ENCODE assay signal across 1 cellular context in the genomic region with DNA sequence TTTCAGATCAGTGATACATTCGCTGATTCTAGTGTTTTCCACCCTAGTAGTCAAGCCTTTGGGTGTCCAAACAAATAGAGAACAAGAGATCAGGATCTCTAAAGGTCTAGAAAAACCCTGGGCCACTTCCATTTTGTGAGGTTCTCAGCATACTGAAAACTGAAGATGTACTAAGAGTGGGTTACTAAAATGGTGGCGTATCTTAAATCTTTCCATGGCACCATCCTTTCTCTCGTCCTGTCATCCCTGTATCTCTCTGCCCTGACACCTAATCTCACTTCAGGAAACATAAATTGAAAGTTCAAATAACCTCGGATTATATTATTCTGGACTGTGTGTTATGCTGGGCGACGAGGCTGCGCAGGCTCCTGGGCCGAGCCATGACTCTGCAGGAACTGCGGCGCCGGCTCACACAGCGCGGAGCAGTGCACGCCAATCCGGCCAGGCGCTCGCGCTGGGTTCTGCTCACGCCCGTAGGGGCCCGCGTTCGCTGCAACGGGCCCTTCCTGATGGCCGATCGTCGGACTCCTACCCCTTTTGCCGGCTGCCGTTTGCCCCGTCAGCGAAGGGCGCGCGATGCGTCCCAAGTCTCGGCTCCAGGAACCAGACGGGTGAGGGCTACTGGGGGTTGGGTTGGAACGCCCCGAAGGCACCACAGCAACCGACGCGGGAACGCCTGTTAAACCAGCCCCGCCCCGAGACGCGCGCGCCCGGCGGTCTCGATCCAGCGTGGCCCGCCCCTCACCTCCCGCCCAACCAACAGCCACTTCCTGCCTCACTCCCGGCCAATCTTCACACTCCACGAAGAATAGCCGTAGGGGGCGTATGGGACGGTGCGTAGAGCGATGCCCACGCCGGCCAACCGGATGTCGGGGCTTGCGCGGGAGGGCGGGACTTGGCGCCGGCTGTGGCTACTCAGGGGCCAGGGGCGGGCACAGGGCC.
A peak's percentile ranks its signal among the peaks of the same experiment; 100 is the strongest.
TF ChIP-seq lines count a peak whose summit lies in the region.

No MANE protein-coding gene starts in this region.

TF ChIP-seq in HepG2, 621 proteins besides CTCF, POLR2A, EP300 and RAD21 (continued from another document and continues in another):
- TF ChIP-seq ZNF33A (CRISPR knock-in tag; IDR thresholded peaks at IDR 0.05; ENCODE audit: borderline replicate concordance) = peak; percentile 74; the same call in 1 of the 2 replicates
- peak; percentile 41; the same call in 1 of the 2 replicates for TF ChIP-seq TMF1 (CRISPR knock-in tag; IDR thresholded peaks at IDR 0.05; ENCODE audit: low read depth)
- TF ChIP-seq MEIS1 (CRISPR knock-in tag; IDR thresholded peaks at IDR 0.05; ENCODE audit: borderline replicate concordance) = no peak; the same call in 1 of the 2 replicates
- TF ChIP-seq HMG20A (CRISPR knock-in tag; IDR thresholded peaks at IDR 0.05; ENCODE audit: borderline replicate concordance) = no peak
- TF ChIP-seq NFRKB (IDR thresholded peaks at IDR 0.05) = no peak
- TF ChIP-seq, protein P1, sequence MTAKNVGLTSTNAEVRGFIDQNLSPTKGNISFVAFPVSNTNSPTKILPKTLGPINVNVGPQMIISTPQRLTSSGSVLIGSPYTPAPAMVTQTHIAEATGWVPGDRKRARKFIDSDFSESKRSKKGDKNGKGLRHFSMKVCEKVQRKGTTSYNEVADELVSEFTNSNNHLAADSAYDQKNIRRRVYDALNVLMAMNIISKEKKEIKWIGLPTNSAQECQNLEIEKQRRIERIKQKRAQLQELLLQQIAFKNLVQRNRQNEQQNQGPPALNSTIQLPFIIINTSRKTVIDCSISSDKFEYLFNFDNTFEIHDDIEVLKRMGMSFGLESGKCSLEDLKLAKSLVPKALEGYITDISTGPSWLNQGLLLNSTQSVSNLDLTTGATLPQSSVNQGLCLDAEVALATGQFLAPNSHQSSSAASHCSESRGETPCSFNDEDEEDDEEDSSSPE (CRISPR knock-in tag; IDR thresholded peaks at IDR 0.05) = peak; percentile 81
- TF ChIP-seq, protein P2, sequence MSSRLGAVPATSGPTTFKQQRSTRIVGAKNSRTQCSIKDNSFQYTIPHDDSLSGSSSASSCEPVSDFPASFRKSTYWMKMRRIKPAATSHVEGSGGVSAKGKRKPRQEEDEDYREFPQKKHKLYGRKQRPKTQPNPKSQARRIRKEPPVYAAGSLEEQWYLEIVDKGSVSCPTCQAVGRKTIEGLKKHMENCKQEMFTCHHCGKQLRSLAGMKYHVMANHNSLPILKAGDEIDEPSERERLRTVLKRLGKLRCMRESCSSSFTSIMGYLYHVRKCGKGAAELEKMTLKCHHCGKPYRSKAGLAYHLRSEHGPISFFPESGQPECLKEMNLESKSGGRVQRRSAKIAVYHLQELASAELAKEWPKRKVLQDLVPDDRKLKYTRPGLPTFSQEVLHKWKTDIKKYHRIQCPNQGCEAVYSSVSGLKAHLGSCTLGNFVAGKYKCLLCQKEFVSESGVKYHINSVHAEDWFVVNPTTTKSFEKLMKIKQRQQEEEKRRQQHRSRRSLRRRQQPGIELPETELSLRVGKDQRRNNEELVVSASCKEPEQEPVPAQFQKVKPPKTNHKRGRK (CRISPR knock-in tag; IDR thresholded peaks at IDR 0.05) = no peak
- TF ChIP-seq ZNF282 (IDR thresholded peaks at IDR 0.05; ENCODE audit: partially characterized antibody) = no peak
- peak; percentile 36; the same call in 1 of the 2 replicates for TF ChIP-seq ZNF543 (CRISPR knock-in tag; IDR thresholded peaks at IDR 0.05)
- TF ChIP-seq HDAC1 (CRISPR knock-in tag; IDR thresholded peaks at IDR 0.05) = peak; percentile 90
- TF ChIP-seq, protein P3, sequence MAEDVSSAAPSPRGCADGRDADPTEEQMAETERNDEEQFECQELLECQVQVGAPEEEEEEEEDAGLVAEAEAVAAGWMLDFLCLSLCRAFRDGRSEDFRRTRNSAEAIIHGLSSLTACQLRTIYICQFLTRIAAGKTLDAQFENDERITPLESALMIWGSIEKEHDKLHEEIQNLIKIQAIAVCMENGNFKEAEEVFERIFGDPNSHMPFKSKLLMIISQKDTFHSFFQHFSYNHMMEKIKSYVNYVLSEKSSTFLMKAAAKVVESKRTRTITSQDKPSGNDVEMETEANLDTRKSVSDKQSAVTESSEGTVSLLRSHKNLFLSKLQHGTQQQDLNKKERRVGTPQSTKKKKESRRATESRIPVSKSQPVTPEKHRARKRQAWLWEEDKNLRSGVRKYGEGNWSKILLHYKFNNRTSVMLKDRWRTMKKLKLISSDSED (CRISPR knock-in tag; IDR thresholded peaks at IDR 0.05) = no peak
- TF ChIP-seq, protein P4, sequence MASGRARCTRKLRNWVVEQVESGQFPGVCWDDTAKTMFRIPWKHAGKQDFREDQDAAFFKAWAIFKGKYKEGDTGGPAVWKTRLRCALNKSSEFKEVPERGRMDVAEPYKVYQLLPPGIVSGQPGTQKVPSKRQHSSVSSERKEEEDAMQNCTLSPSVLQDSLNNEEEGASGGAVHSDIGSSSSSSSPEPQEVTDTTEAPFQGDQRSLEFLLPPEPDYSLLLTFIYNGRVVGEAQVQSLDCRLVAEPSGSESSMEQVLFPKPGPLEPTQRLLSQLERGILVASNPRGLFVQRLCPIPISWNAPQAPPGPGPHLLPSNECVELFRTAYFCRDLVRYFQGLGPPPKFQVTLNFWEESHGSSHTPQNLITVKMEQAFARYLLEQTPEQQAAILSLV (CRISPR knock-in tag; IDR thresholded peaks at IDR 0.05; ENCODE audit: borderline replicate concordance) = no peak
- no peak for TF ChIP-seq JUN (CRISPR knock-in tag; IDR thresholded peaks at IDR 0.05)
- TF ChIP-seq ZFP82 (CRISPR knock-in tag; IDR thresholded peaks at IDR 0.05; ENCODE audit: borderline replicate concordance) = peak; percentile 87
- TF ChIP-seq REPIN1 (CRISPR knock-in tag; IDR thresholded peaks at IDR 0.05; ENCODE audit: borderline replicate concordance, low read depth) = peak; percentile 70; the same call in 1 of the 2 replicates
- TF ChIP-seq FIP1L1 (IDR thresholded peaks at IDR 0.05; ENCODE audit: borderline replicate concordance, insufficient read depth, low read depth, low read length) = no peak
- no peak for TF ChIP-seq ZNF615 (CRISPR knock-in tag; IDR thresholded peaks at IDR 0.05; ENCODE audit: borderline replicate concordance)
- TF ChIP-seq, protein P5, sequence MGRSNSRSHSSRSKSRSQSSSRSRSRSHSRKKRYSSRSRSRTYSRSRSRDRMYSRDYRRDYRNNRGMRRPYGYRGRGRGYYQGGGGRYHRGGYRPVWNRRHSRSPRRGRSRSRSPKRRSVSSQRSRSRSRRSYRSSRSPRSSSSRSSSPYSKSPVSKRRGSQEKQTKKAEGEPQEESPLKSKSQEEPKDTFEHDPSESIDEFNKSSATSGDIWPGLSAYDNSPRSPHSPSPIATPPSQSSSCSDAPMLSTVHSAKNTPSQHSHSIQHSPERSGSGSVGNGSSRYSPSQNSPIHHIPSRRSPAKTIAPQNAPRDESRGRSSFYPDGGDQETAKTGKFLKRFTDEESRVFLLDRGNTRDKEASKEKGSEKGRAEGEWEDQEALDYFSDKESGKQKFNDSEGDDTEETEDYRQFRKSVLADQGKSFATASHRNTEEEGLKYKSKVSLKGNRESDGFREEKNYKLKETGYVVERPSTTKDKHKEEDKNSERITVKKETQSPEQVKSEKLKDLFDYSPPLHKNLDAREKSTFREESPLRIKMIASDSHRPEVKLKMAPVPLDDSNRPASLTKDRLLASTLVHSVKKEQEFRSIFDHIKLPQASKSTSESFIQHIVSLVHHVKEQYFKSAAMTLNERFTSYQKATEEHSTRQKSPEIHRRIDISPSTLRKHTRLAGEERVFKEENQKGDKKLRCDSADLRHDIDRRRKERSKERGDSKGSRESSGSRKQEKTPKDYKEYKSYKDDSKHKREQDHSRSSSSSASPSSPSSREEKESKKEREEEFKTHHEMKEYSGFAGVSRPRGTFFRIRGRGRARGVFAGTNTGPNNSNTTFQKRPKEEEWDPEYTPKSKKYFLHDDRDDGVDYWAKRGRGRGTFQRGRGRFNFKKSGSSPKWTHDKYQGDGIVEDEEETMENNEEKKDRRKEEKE (IDR thresholded peaks at IDR 0.05) = no peak
- no peak for TF ChIP-seq ZNF343 (CRISPR knock-in tag; IDR thresholded peaks at IDR 0.05)
- TF ChIP-seq FLYWCH1 (CRISPR knock-in tag; IDR thresholded peaks at IDR 0.05) = no peak
- no peak for TF ChIP-seq ZNF570 (CRISPR knock-in tag; IDR thresholded peaks at IDR 0.05; ENCODE audit: borderline replicate concordance)
- peak; percentile 86 for TF ChIP-seq RBFOX2 (IDR thresholded peaks at IDR 0.05; ENCODE audit: low read depth, low read length)
- TF ChIP-seq ZNF251 (CRISPR knock-in tag; IDR thresholded peaks at IDR 0.05) = no peak
- no peak for TF ChIP-seq NR2F6 (IDR thresholded peaks at IDR 0.05)
- TF ChIP-seq NR2F6 (CRISPR knock-in tag; IDR thresholded peaks at IDR 0.05) = no peak; the same call in 1 of the 2 replicates
- TF ChIP-seq, protein P6, sequence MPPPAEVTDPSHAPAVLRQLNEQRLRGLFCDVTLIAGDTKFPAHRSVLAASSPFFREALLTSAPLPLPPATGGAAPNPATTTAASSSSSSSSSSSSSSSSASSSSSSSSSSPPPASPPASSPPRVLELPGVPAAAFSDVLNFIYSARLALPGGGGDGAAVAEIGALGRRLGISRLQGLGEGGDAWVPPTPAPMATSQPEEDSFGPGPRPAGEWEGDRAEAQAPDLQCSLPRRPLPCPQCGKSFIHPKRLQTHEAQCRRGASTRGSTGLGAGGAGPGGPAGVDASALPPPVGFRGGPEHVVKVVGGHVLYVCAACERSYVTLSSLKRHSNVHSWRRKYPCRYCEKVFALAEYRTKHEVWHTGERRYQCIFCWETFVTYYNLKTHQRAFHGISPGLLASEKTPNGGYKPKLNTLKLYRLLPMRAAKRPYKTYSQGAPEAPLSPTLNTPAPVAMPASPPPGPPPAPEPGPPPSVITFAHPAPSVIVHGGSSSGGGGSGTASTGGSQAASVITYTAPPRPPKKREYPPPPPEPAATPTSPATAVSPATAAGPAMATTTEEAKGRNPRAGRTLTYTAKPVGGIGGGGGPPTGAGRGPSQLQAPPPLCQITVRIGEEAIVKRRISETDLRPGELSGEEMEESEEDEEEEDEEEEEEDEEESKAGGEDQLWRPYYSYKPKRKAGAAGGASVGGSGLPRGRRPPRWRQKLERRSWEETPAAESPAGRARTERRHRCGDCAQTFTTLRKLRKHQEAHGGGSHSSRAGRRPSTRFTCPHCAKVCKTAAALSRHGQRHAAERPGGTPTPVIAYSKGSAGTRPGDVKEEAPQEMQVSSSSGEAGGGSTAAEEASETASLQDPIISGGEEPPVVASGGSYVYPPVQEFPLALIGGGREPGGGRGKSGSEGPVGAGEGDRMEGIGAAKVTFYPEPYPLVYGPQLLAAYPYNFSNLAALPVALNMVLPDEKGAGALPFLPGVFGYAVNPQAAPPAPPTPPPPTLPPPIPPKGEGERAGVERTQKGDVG (CRISPR knock-in tag; IDR thresholded peaks at IDR 0.05; ENCODE audit: borderline replicate concordance) = peak; percentile 46; the same call in 1 of the 2 replicates
- TF ChIP-seq NFKBIZ (CRISPR knock-in tag; IDR thresholded peaks at IDR 0.05) = peak; percentile 15; the same call in 1 of the 2 replicates
- no peak; the same call in 1 of the 2 replicates for TF ChIP-seq ZNF891 (CRISPR knock-in tag; IDR thresholded peaks at IDR 0.05)
- TF ChIP-seq ATRX (CRISPR knock-in tag; IDR thresholded peaks at IDR 0.05; ENCODE audit: borderline replicate concordance) = no peak
- no peak; the same call in 1 of the 2 replicates for TF ChIP-seq SALL2 (CRISPR knock-in tag; IDR thresholded peaks at IDR 0.05)
- TF ChIP-seq POLR2G (IDR thresholded peaks at IDR 0.05; ENCODE audit: low read depth, low read length) = peak; percentile 88
- no peak; the same call in none of the 2 replicates for TF ChIP-seq ZNF451 (CRISPR knock-in tag; IDR thresholded peaks at IDR 0.05)
- TF ChIP-seq CEBPB (IDR thresholded peaks at IDR 0.05; ENCODE audit: borderline replicate concordance, low read depth, low read length) = no peak
- no peak for TF ChIP-seq ZSCAN30 (CRISPR knock-in tag; IDR thresholded peaks at IDR 0.05)
- TF ChIP-seq MBD4 (IDR thresholded peaks at IDR 0.05; ENCODE audit: borderline replicate concordance, low read length) = no peak
- TF ChIP-seq, protein P7, sequence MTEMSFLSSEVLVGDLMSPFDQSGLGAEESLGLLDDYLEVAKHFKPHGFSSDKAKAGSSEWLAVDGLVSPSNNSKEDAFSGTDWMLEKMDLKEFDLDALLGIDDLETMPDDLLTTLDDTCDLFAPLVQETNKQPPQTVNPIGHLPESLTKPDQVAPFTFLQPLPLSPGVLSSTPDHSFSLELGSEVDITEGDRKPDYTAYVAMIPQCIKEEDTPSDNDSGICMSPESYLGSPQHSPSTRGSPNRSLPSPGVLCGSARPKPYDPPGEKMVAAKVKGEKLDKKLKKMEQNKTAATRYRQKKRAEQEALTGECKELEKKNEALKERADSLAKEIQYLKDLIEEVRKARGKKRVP (CRISPR knock-in tag; IDR thresholded peaks at IDR 0.05) = 0 out of 4 replicates have a peak, but pooled peaks of 1 of the 2 experiments have one; percentile 8
- TF ChIP-seq, protein P8, sequence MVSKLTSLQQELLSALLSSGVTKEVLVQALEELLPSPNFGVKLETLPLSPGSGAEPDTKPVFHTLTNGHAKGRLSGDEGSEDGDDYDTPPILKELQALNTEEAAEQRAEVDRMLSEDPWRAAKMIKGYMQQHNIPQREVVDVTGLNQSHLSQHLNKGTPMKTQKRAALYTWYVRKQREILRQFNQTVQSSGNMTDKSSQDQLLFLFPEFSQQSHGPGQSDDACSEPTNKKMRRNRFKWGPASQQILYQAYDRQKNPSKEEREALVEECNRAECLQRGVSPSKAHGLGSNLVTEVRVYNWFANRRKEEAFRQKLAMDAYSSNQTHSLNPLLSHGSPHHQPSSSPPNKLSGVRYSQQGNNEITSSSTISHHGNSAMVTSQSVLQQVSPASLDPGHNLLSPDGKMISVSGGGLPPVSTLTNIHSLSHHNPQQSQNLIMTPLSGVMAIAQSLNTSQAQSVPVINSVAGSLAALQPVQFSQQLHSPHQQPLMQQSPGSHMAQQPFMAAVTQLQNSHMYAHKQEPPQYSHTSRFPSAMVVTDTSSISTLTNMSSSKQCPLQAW (CRISPR knock-in tag; IDR thresholded peaks at IDR 0.05) = peak; percentile 82
- TF ChIP-seq SPEN (CRISPR knock-in tag; IDR thresholded peaks at IDR 0.05; ENCODE audit: low read depth) = no peak
- peak; percentile 98 for TF ChIP-seq XBP1 (CRISPR knock-in tag; IDR thresholded peaks at IDR 0.05)
- TF ChIP-seq CC2D1A (CRISPR knock-in tag; IDR thresholded peaks at IDR 0.05) = no peak
- TF ChIP-seq, protein P9, sequence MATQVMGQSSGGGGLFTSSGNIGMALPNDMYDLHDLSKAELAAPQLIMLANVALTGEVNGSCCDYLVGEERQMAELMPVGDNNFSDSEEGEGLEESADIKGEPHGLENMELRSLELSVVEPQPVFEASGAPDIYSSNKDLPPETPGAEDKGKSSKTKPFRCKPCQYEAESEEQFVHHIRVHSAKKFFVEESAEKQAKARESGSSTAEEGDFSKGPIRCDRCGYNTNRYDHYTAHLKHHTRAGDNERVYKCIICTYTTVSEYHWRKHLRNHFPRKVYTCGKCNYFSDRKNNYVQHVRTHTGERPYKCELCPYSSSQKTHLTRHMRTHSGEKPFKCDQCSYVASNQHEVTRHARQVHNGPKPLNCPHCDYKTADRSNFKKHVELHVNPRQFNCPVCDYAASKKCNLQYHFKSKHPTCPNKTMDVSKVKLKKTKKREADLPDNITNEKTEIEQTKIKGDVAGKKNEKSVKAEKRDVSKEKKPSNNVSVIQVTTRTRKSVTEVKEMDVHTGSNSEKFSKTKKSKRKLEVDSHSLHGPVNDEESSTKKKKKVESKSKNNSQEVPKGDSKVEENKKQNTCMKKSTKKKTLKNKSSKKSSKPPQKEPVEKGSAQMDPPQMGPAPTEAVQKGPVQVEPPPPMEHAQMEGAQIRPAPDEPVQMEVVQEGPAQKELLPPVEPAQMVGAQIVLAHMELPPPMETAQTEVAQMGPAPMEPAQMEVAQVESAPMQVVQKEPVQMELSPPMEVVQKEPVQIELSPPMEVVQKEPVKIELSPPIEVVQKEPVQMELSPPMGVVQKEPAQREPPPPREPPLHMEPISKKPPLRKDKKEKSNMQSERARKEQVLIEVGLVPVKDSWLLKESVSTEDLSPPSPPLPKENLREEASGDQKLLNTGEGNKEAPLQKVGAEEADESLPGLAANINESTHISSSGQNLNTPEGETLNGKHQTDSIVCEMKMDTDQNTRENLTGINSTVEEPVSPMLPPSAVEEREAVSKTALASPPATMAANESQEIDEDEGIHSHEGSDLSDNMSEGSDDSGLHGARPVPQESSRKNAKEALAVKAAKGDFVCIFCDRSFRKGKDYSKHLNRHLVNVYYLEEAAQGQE (IDR thresholded peaks at IDR 0.05; ENCODE audit: borderline replicate concordance in 1 of 2, low read depth in 1 of 2, low read length in 2 of 2) = no peak
